13 cellular contexts compared by ENCODE assay signal in the genomic region with DNA sequence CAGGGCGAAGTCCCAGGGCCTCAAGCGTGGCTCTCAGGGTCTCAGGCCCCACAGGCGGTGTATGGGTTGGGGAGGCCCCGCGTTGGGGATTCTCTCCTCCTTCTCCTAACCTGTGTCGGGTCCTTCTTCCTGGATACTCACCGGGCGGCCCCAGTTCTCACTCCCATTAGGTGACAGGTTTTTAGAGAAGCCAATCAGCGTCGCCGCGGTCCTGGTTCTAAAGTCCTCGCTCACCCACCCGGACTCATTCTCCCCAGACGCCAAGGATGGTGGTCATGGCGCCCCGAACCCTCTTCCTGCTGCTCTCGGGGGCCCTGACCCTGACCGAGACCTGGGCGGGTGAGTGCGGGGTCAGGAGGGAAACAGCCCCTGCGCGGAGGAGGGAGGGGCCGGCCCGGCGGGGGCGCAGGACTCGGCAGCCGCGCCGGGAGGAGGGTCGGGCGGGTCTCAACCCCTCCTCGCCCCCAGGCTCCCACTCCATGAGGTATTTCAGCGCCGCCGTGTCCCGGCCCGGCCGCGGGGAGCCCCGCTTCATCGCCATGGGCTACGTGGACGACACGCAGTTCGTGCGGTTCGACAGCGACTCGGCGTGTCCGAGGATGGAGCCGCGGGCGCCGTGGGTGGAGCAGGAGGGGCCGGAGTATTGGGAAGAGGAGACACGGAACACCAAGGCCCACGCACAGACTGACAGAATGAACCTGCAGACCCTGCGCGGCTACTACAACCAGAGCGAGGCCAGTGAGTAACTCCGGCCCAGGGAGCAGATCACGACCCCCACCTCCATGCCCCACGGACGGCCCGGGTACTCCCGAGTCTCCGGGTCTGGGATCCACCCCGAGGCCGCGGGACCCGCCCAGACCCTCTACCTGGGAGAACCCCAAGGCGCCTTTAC. TPM values are rescaled to one million over a fixed set of nuclear protein-coding genes. Genes with fewer than 3 reads are reported as not detected.
DNase-seq lines count a peak whose midpoint lies in the region; ATAC-seq and TF ChIP-seq lines count a peak whose summit lies in the region.
"Had no signal": no experiment of that assay in that cellular context is flagged by ENCODE, and none has a peak within 500 bp of the region (broad histone marks: within the 10 kb centered on the region; RNA-seq: fewer than 3 reads in every experiment).

A gene (plus strand): TSS at position 247 of the 892 bp plus-strand sequence. CDS start 20 bp downstream, at position 267.

- no peak for TF ChIP-seq POLR2A in esophagus squamous epithelium (IDR thresholded peaks at IDR 0.05)

- DNase-seq in esophagus squamous epithelium (lab: John Stamatoyannopoulos, UW) (no peak), natural killer cell (no peak), NCI-H1048 (lab: John Stamatoyannopoulos, UW) (no peak), RPMI8226 (no peak), NCI-H748 (lab: John Stamatoyannopoulos, UW; ENCODE audit: unreplicated experiment) (no peak), hippocampal formation (lab: John Stamatoyannopoulos, UW) (no peak)
- DNase-seq: activated gamma-delta T cell, right lobe of liver had no signal

- intact Hi-C loops in esophagus squamous epithelium (cut with DNase I) = no loop called here
- intact Hi-C loops in natural killer cell (cut with micrococcal nuclease) = no loop called here

- ATAC-seq in natural killer cell = peak in 2 of 3 donors; percentile 26 to 38

- H3K27ac ChIP-seq in ACC112 (ENCODE audit: low read depth, low read length) (no peak within 1 kb of the TSS), OCI-LY1 (ENCODE audit: low read depth, low read length, poor library complexity, severe bottlenecking) (no peak within 1 kb of the TSS), esophagus squamous epithelium (no peak within 1 kb of the TSS)
- H3K27ac ChIP-seq: right lobe of liver had no signal

- H3K79me2 ChIP-seq in ACC112 (ENCODE audit: control insufficient read depth, insufficient read depth, low read length, unreplicated experiment) = no peaks in the 10 kb centered on the region
- H3K79me2 ChIP-seq in OCI-LY1 (ENCODE audit: insufficient read depth, low read length) = no peaks in the 10 kb centered on the region

- WGBS in esophagus squamous epithelium, 2 donors = 10 to 32% methylated on average over 10 to 44 of the region's 75 CpGs

- H3K9me3 ChIP-seq in OCI-LY1 (ENCODE audit: low read length) (no peaks in the 10 kb centered on the region), esophagus squamous epithelium (no peaks in the 10 kb centered on the region)
- H3K9me3 ChIP-seq: right lobe of liver had no signal

- no peaks in the 10 kb centered on the region for H4K20me1 ChIP-seq in OCI-LY1 (ENCODE audit: insufficient read depth, low read length)

- TF ChIP-seq CTCF in OCI-LY1 (IDR thresholded peaks at IDR 0.05; ENCODE audit: low read length) = no peak
- TF ChIP-seq CTCF in esophagus squamous epithelium (IDR thresholded peaks at IDR 0.05) = no peak
- no peak for TF ChIP-seq CTCF in natural killer cell (IDR thresholded peaks at IDR 0.05)

- no peaks in the 10 kb centered on the region for H3K36me3 ChIP-seq in ACC112 (ENCODE audit: insufficient read depth, low read length)
- H3K36me3 ChIP-seq in OCI-LY1 (ENCODE audit: insufficient read depth, low read length) = no peaks in the 10 kb centered on the region
- no peaks in the 10 kb centered on the region for H3K36me3 ChIP-seq in esophagus squamous epithelium
- H3K36me3 ChIP-seq: right lobe of liver had no signal

- no peak within 1 kb of the TSS for H3K27ac Mint-ChIP-seq in natural killer cell

- no peaks in the 10 kb centered on the region for H3K36me3 Mint-ChIP-seq in natural killer cell

- H3F3A ChIP-seq in OCI-LY1 (ENCODE audit: insufficient read depth, low read length) = no peaks in the 10 kb centered on the region

- H3K4me1 Mint-ChIP-seq in natural killer cell = peaks cover 0 to 9% of the 10 kb centered on the region in 2 donors

- peaks cover 70 to 78% of the 10 kb centered on the region in 2 donors for H3K27me3 Mint-ChIP-seq in natural killer cell (ENCODE audit: low read depth in 2 of 2)

- no peak within 1 kb of the TSS for H3K9ac ChIP-seq in OCI-LY1 (ENCODE audit: low read length)

- no peaks in the 10 kb centered on the region for H3K9me2 ChIP-seq in OCI-LY1 (ENCODE audit: low read depth, low read length)

- no peaks in the 10 kb centered on the region for H3K4me1 ChIP-seq in ACC112 (ENCODE audit: control insufficient read depth, insufficient read depth, low read length, unreplicated experiment)
- no peaks in the 10 kb centered on the region for H3K4me1 ChIP-seq in OCI-LY1 (ENCODE audit: insufficient read depth, low read length, severe bottlenecking)
- peaks cover 7 to 14% (median 9%) of the 10 kb centered on the region in 3 donors for H3K4me1 ChIP-seq in esophagus squamous epithelium

- H3K4me3 Mint-ChIP-seq in natural killer cell = peak within 1 kb of the TSS; percentile 69

- H3K27me3 ChIP-seq in ACC112 (ENCODE audit: insufficient read depth, low read length) (peaks cover 71% of the 10 kb centered on the region), OCI-LY1 (ENCODE audit: insufficient read depth, low read length) (no peaks in the 10 kb centered on the region), esophagus squamous epithelium (peaks cover 0 to 81% (median 12%) of the 10 kb centered on the region in 4 donors)

- H2AFZ ChIP-seq in ACC112 (ENCODE audit: low read length, unreplicated experiment) = no peak within 1 kb of the TSS
- H2AFZ ChIP-seq in OCI-LY1 (ENCODE audit: low read length) = no peak within 1 kb of the TSS

- H3K4me3 ChIP-seq in ACC112 (ENCODE audit: low read depth, low read length) (peak within 1 kb of the TSS; percentile 45; the same call in 1 of the 2 replicates), OCI-LY1 (ENCODE audit: low read depth, low read length, poor library complexity, severe bottlenecking) (peak within 1 kb of the TSS; percentile 25), esophagus squamous epithelium (peak within 1 kb of the TSS in 3 of 4 donors; percentile 25 to 55 (median 36))
- H3K4me3 ChIP-seq: right lobe of liver had no signal

- H3K4me2 ChIP-seq in OCI-LY1 (ENCODE audit: low read length) = no peak within 1 kb of the TSS

- no peaks in the 10 kb centered on the region for H3K9me3 Mint-ChIP-seq in natural killer cell

RNA-seq across cellular contexts. Expression of the gene that starts here (rescaled TPM):
- total RNA-seq in esophagus squamous epithelium = under 1 TPM in 2 of 4 donors, not detected in 2; 0.18 to 0.27 TPM
- 1 to 10 TPM; 1.6 to 7.7 (median 4.0) TPM for total RNA-seq in natural killer cell
- total RNA-seq: frontal cortex, M059J, temporal lobe had no signal
